12 cellular contexts compared by ENCODE assay signal in the genomic region with DNA sequence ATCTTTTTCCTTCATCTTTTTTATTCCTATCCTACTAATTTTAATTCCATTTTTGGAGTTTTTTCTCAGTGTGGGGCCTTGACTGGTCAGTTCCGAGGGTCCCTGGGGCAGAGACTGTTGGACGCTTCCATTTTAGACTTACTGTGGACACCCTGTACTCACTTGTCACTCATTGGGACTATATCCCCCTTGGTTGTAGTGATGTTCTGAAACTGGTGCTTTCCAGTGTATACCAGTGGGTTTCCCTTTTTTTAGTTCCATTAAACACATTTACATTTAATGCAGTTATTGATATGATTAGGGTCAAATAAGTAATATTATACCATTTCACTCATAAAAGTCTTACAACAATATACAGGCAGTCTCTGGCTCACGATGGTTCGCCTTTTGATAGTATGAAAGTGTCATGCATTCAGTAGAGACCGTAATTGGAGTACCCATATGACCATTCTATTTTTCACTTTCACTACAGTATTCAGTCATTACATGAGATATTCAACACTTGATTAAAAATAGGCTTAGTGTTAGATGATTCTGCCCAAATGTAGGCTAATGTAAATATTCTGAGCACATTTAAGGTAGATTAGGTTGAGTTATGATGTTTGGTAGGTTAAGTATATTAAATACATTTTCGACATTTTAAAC. TPM values are rescaled to one million over a fixed set of nuclear protein-coding genes. Genes with fewer than 3 reads are reported as not detected.
DNase-seq lines count a peak whose midpoint lies in the region; ATAC-seq and TF ChIP-seq lines count a peak whose summit lies in the region.
"Had no signal": no experiment of that assay in that cellular context is flagged by ENCODE, and none has a peak within 500 bp of the region (broad histone marks: within the 10 kb centered on the region; RNA-seq: fewer than 3 reads in every experiment).

No MANE protein-coding gene starts in this region.

- H3K4me1 Mint-ChIP-seq in effector memory CD8-positive, alpha-beta T cell (ENCODE audit: low read depth in 2 of 2) = peaks cover 15 to 33% of the 10 kb centered on the region in 2 donors
- peaks cover 6% of the 10 kb centered on the region for H3K4me1 Mint-ChIP-seq in chondrocyte (ENCODE audit: low read depth)

- peak overlapping the region in 1 of 2 donors; percentile 11 for H3K4me3 Mint-ChIP-seq in effector memory CD8-positive, alpha-beta T cell
- H3K4me3 Mint-ChIP-seq in chondrocyte (ENCODE audit: unreplicated experiment) = no peak overlapping the region

- H3K9me3 Mint-ChIP-seq in effector memory CD8-positive, alpha-beta T cell = no peaks in the 10 kb centered on the region
- no peaks in the 10 kb centered on the region for H3K9me3 Mint-ChIP-seq in chondrocyte (ENCODE audit: low read depth)

- no peak for DNase-seq in effector memory CD8-positive, alpha-beta T cell
- DNase-seq in AML-193 (lab: John Stamatoyannopoulos, UW) = no peak
- DNase-seq in LoVo (ENCODE audit: low spot score) = no peak
- no peak for DNase-seq in chondrocyte (ENCODE audit: low spot score)
- no peak for DNase-seq in HuH-7.5 (ENCODE audit: low spot score)
- DNase-seq: Caco-2, cerebellar nuclear complex, NCI-H187 had no signal

- no peaks in the 10 kb centered on the region for H3K27me3 Mint-ChIP-seq in effector memory CD8-positive, alpha-beta T cell
- no peaks in the 10 kb centered on the region for H3K27me3 Mint-ChIP-seq in chondrocyte (ENCODE audit: low read depth)

- no peak for TF ChIP-seq CTCF in chondrocyte (IDR thresholded peaks at IDR 0.05)

- H3K27ac Mint-ChIP-seq in effector memory CD8-positive, alpha-beta T cell = peak overlapping the region; percentile 30 to 38
- no peak overlapping the region for H3K27ac Mint-ChIP-seq in chondrocyte (ENCODE audit: unreplicated experiment)

- H3K36me3 Mint-ChIP-seq in effector memory CD8-positive, alpha-beta T cell (ENCODE audit: insufficient read depth) = peaks cover 37% of the 10 kb centered on the region
- peaks cover 8% of the 10 kb centered on the region for H3K36me3 Mint-ChIP-seq in chondrocyte (ENCODE audit: low read depth)

- ATAC-seq in GM18861 (IDR thresholded peaks at IDR 0.05; ENCODE audit: unreplicated experiment) (peak; percentile 83), GM21423 (IDR thresholded peaks at IDR 0.05; ENCODE audit: unreplicated experiment) (peak; percentile 83), HG03135 (IDR thresholded peaks at IDR 0.05; ENCODE audit: unreplicated experiment) (peak; percentile 92)
- no peak for ATAC-seq in effector memory CD8-positive, alpha-beta T cell (replicated peaks)

RNA-seq across cellular contexts. Expression of a gene that starts 46.0 kb away (rescaled TPM):
- total RNA-seq in chondrocyte = 20.4 to 24.7 TPM (median 22.5 TPM) in 3 replicates

RNA-seq across cellular contexts. Expression of a gene that starts 51.1 kb away (rescaled TPM):
- total RNA-seq in chondrocyte = 0.47 to 0.77 TPM in 2 of 3 replicates, not detected in the other
- total RNA-seq: Caco-2, kidney epithelial cell had no signal
